In the genomic region with DNA sequence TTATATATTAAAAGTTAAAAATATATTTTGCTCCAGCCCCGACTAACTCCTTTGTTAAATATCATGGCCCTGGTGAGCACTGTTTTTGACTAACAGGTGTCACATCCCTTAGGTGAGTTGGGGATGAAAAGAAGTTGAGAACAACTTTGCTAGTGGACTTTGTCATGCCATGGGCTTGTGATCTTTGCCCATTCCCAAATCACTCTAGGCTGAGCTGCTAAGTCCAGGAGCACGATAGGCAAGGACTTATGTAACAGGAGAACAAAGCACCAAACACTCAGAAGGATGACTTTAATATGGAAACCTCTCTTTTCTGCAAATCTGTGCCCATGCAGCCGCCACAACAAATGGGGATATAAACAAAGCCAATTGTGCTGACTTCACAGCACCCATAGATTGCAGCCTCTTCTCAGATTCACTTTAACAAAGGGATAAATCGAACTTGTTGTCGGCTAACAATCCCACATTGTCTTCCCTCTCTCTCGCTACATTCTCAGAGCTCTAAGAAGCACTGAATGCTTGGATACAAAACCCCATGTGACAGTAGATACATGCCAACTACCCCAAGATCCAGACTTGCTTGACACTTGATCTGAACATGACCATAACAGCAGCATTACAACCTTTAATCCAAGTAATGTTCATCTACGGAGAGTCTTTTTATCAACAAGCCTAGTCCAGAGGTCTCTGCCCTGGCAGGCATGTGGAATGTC, we compare ENCODE assay signal across 25 cellular contexts.
DNase-seq lines count a peak whose midpoint lies in the region; ATAC-seq and TF ChIP-seq lines count a peak whose summit lies in the region.
"Had no signal": no experiment of that assay in that cellular context is flagged by ENCODE, and none has a peak within 500 bp of the region (broad histone marks: within the 10 kb centered on the region; RNA-seq: fewer than 3 reads in every experiment).

No MANE protein-coding gene starts in this region.

- H3K9ac ChIP-seq in neural progenitor cell: no peak overlapping the region
- H3K9ac ChIP-seq: BLaER1 had no signal

- H3K36me3 Mint-ChIP-seq in MCF 10A (ENCODE audit: insufficient read depth, unreplicated experiment): peaks cover 4% of the 10 kb centered on the region
- H3K36me3 Mint-ChIP-seq in neural progenitor cell: peaks cover 2% of the 10 kb centered on the region

- TF ChIP-seq CTCF in MCF 10A (IDR thresholded peaks at IDR 0.05; ENCODE audit: unreplicated experiment) (no peak), breast epithelium (IDR thresholded peaks at IDR 0.05) (no peak), neural progenitor cell (IDR thresholded peaks at IDR 0.05) (no peak), tibial nerve (IDR thresholded peaks at IDR 0.05) (no peak)

- H3K9me3 Mint-ChIP-seq in MCF 10A (ENCODE audit: unreplicated experiment): no peaks in the 10 kb centered on the region
- H3K9me3 Mint-ChIP-seq in neural progenitor cell: peaks cover 26% of the 10 kb centered on the region

- H3K4me1 ChIP-seq in breast epithelium (no peaks in the 10 kb centered on the region), neural progenitor cell (peaks cover 9% of the 10 kb centered on the region), tibial nerve (peaks cover 0 to 60% (median 25%) of the 10 kb centered on the region in 4 donors)
- H3K4me1 ChIP-seq: BLaER1 had no signal

- POLR2A ChIA-PET in MCF 10A (lab: Yijun Ruan, JAX): interaction anchor here (0.9 to 3.4 kb wide), 3 partner anchors 10 to 18 kb away, joined by 4 to 13 read pairs (median 4); no protein-coding TSS in a partner anchor

- ATAC-seq in HG02763 (IDR thresholded peaks at IDR 0.05; ENCODE audit: unreplicated experiment): no peak
- ATAC-seq in GM18502 (IDR thresholded peaks at IDR 0.05; ENCODE audit: poor library complexity, unreplicated experiment): no peak
- ATAC-seq: mucosa of descending colon, upper lobe of right lung had no signal

- H3K9me3 ChIP-seq in breast epithelium (peaks cover 13 to 15% of the 10 kb centered on the region in 2 donors), neural progenitor cell (ENCODE audit: low read depth) (peaks cover 2% of the 10 kb centered on the region), tibial nerve (peaks cover 0 to 12% (median under 1%) of the 10 kb centered on the region in 4 donors)
- H3K9me3 ChIP-seq: upper lobe of right lung had no signal

- no TSS peak for BruUV-seq in MCF 10A (replicated peaks; lab: Mats Ljungman, UMichigan)

- CTCF ChIA-PET in MCF 10A (lab: Yijun Ruan, JAX): interaction anchor here (1.6 kb wide), 1 partner anchor 10 kb away, joined by 4 read pairs; no protein-coding TSS in a partner anchor

- H4K20me1 ChIP-seq in neural progenitor cell (ENCODE audit: low read depth): no peaks in the 10 kb centered on the region
- H4K20me1 ChIP-seq: BLaER1 had no signal

- 44 to 53% methylated on average over 7 of the region's 7 CpGs for WGBS in tibial nerve, 2 donors

- no peaks in the 10 kb centered on the region for H3F3A ChIP-seq in neural progenitor cell (ENCODE audit: low read depth)

- H3K27me3 ChIP-seq in breast epithelium (no peaks in the 10 kb centered on the region), neural progenitor cell (no peaks in the 10 kb centered on the region), tibial nerve (no peaks in the 10 kb centered on the region)
- H3K27me3 ChIP-seq: BLaER1, neutrophil, sigmoid colon, upper lobe of right lung had no signal

- no peaks in the 10 kb centered on the region for H3K79me2 ChIP-seq in neural progenitor cell (ENCODE audit: low read depth)

- DNase-seq in MCF 10A (ENCODE audit: unreplicated experiment) (no peak), breast epithelium (ENCODE audit: low spot score in 2 of 2) (no peak), head of caudate nucleus (peak in 41 of 42 donors; percentile 19 to 90 (median 66)), neural progenitor cell (ENCODE audit: low spot score) (peak; percentile 30), tibial nerve (ENCODE audit: low spot score in 2 of 2) (no peak), NCI-H2171 treated with DMSO at 0.1 percent for 48 hours (lab: John Stamatoyannopoulos, UW) (no peak)
- DNase-seq: activated CD4-positive, alpha-beta T cell treated with anti-CD3 and anti-CD28 coated beads, Interleukin-2, amount 50 U/mL, for 1 hour; activated CD8-positive, alpha-beta memory T cell treated with anti-CD3 and anti-CD28 coated beads, Interleukin-2, amount 50 U/mL, for 4 hours; activated effector memory CD4-positive, alpha-beta T cell treated with Interleukin-2 at 50 U/mL for 16 hours; Calu3; cerebellar nuclear complex; mucosa of descending colon; NCI-H146; NCI-H2171; NCI-H526 treated with DMSO at 0.1 percent for 48 hours; Right ventricle myocardium superior; sigmoid colon; stimulated activated CD4-positive, alpha-beta T cell treated with anti-CD3 and anti-CD28 coated beads, Interleukin-1b, Interleukin-23, amount 100 ng/mL, for 48 hours; upper lobe of right lung had no signal

- H3K27ac ChIP-seq in breast epithelium: no peak overlapping the region
- H3K27ac ChIP-seq in neural progenitor cell: no peak overlapping the region
- peak overlapping the region; percentile 58 to 92 (median 74) for H3K27ac ChIP-seq in tibial nerve
- H3K27ac ChIP-seq: 22Rv1, BLaER1, neutrophil, upper lobe of right lung had no signal

- no peak overlapping the region for H2AFZ ChIP-seq in neural progenitor cell (replicated peaks)

- intact Hi-C loops in MCF 10A (cut with micrococcal nuclease): no loop called here
- intact Hi-C loops in breast epithelium (cut with DNase I; ENCODE audit: low total_unique reads): no loop called here
- intact Hi-C loops in head of caudate nucleus (cut with DNase I): loop anchor here (2.0 kb wide), 1 partner anchor 15 kb away; no protein-coding TSS in a partner anchor

- H3K4me3 Mint-ChIP-seq in MCF 10A (ENCODE audit: unreplicated experiment) (no peak overlapping the region), neural progenitor cell (no peak overlapping the region)
- H3K4me3 Mint-ChIP-seq: stimulated activated naive CD8-positive, alpha-beta T cell treated with anti-CD3 and anti-CD28 coated beads, Interleukin-15, Interleukin-2, amounts not matched to agents 100 ng/mL and 50 ng/mL, for 24 hours had no signal

- peak overlapping the region; percentile 24 for H3K27ac Mint-ChIP-seq in MCF 10A (ENCODE audit: low read depth, unreplicated experiment)
- no peak overlapping the region for H3K27ac Mint-ChIP-seq in neural progenitor cell
- H3K27ac Mint-ChIP-seq: stimulated activated naive CD8-positive, alpha-beta T cell treated with anti-CD3 and anti-CD28 coated beads, Interleukin-15, Interleukin-2, amounts not matched to agents 100 ng/mL and 50 ng/mL, for 24 hours had no signal

- TF ChIP-seq EP300 in tibial nerve (IDR thresholded peaks at IDR 0.05): peak in 1 of 2 donors; percentile 86

- H3K4me3 ChIP-seq in breast epithelium: no peak overlapping the region
- H3K4me3 ChIP-seq in neural progenitor cell: no peak overlapping the region
- no peak overlapping the region for H3K4me3 ChIP-seq in tibial nerve
- H3K4me3 ChIP-seq: BLaER1, mucosa of descending colon, sigmoid colon, upper lobe of right lung had no signal

- H3K4me1 Mint-ChIP-seq in MCF 10A (ENCODE audit: insufficient read depth, unreplicated experiment): peaks cover 21% of the 10 kb centered on the region
- peaks cover 17% of the 10 kb centered on the region for H3K4me1 Mint-ChIP-seq in neural progenitor cell

- TF ChIP-seq POLR2A in breast epithelium (IDR thresholded peaks at IDR 0.05) (no peak), tibial nerve (IDR thresholded peaks at IDR 0.05) (no peak)

- H3K27me3 Mint-ChIP-seq in MCF 10A (ENCODE audit: insufficient read depth, unreplicated experiment) (no peaks in the 10 kb centered on the region), neural progenitor cell (ENCODE audit: insufficient read depth, low read depth) (peaks cover 2% of the 10 kb centered on the region)

- no peak overlapping the region for H3K4me2 ChIP-seq in neural progenitor cell
- H3K4me2 ChIP-seq: BLaER1 had no signal

- H3K36me3 ChIP-seq in breast epithelium (no peaks in the 10 kb centered on the region), neural progenitor cell (no peaks in the 10 kb centered on the region), tibial nerve (peaks cover 0 to 4% (median 0%) of the 10 kb centered on the region in 3 donors)
- H3K36me3 ChIP-seq: BLaER1, neutrophil, sigmoid colon, upper lobe of right lung had no signal

Comparison
In these comparisons a context has a peak if more than half of its experiments do, and no peak if none do; other contexts are left out.
1. DNase-seq: peak in head of caudate nucleus (41 of 42) and neural progenitor cell (single experiment); none in MCF 10A (single experiment), breast epithelium (0 of 2), tibial nerve (0 of 2) and NCI-H2171 treated with DMSO at 0.1 percent for 48 hours (single experiment).
2. H3K27ac ChIP-seq: peak in tibial nerve (4 of 4); none in breast epithelium (0 of 2) and neural progenitor cell (single experiment).